11 cellular contexts compared by ENCODE assay signal in genomic region chr1:12172042-12172851, GRCh38. TPM values are rescaled to one million over a fixed set of nuclear protein-coding genes. Genes with fewer than 3 reads are reported as not detected.
DNase-seq lines count a peak whose midpoint lies in the region; ATAC-seq and TF ChIP-seq lines count a peak whose summit lies in the region.
"Had no signal": no experiment of that assay in that cellular context is flagged by ENCODE, and none has a peak within 500 bp of the region (broad histone marks: within the 10 kb centered on the region; RNA-seq: fewer than 3 reads in every experiment).

No MANE protein-coding gene starts in this region.

- no peaks in the 10 kb centered on the region for H3K36me3 ChIP-seq in adrenal gland (replicated peaks in 1 of 2)

- no peak for TF ChIP-seq POLR2A in adrenal gland (IDR thresholded peaks at IDR 0.05)

- H3K27ac Mint-ChIP-seq in natural killer cell treated with Interleukin-12 subunit alpha and Interleukin-12 subunit beta and Interleukin-15 and Interleukin-18, amount 100 ng/mL, for 72 hours, result peak overlapping the region; percentile 99

- intact Hi-C loops in adrenal gland (cut with DNase I), result no loop called here

- no peak for TF ChIP-seq CTCF in adrenal gland (IDR thresholded peaks at IDR 0.05)

- H3K4me3 Mint-ChIP-seq in natural killer cell treated with Interleukin-12 subunit alpha and Interleukin-12 subunit beta and Interleukin-15 and Interleukin-18, amount 100 ng/mL, for 72 hours, result peak overlapping the region; percentile 100
- H3K4me3 Mint-ChIP-seq: neural crest cell had no signal

- peak overlapping the region in 3 of 5 donors; percentile 35 to 88 (median 69) for H3K27ac ChIP-seq in adrenal gland
- H3K27ac ChIP-seq: C4-2B had no signal

- peak in 1 of 2 donors; percentile 7 for ATAC-seq in natural killer cell treated with Interleukin-12 subunit alpha and Interleukin-12 subunit beta and Interleukin-15 and Interleukin-18, amount 100 ng/mL, for 72 hours
- ATAC-seq in HG03097 (IDR thresholded peaks at IDR 0.05; ENCODE audit: low FRiP score, unreplicated experiment) (no peak), GM19324 (IDR thresholded peaks at IDR 0.05; ENCODE audit: low FRiP score, unreplicated experiment) (no peak)

- peaks cover 26% of the 10 kb centered on the region for H3K36me3 Mint-ChIP-seq in natural killer cell treated with Interleukin-12 subunit alpha and Interleukin-12 subunit beta and Interleukin-15 and Interleukin-18, amount 100 ng/mL, for 72 hours

- H3K27me3 ChIP-seq in adrenal gland, result no peaks in the 10 kb centered on the region

- H3K4me3 ChIP-seq in adrenal gland, result no peak overlapping the region

- H3K9me3 Mint-ChIP-seq in natural killer cell treated with Interleukin-12 subunit alpha and Interleukin-12 subunit beta and Interleukin-15 and Interleukin-18, amount 100 ng/mL, for 72 hours, result no peaks in the 10 kb centered on the region
- H3K9me3 Mint-ChIP-seq: neural crest cell had no signal

- peaks cover 3 to 64% of the 10 kb centered on the region in 2 donors for H3K4me1 ChIP-seq in adrenal gland (replicated peaks in 1 of 2)

- 70 to 85% (median 76%) methylated on average over 8 to 14 of the region's 14 CpGs for WGBS in adrenal gland, 4 donors

- peaks cover 75 to 81% of the 10 kb centered on the region in 2 donors for H3K4me1 Mint-ChIP-seq in natural killer cell treated with Interleukin-12 subunit alpha and Interleukin-12 subunit beta and Interleukin-15 and Interleukin-18, amount 100 ng/mL, for 72 hours (ENCODE audit: low read depth in 2 of 2)

- peak; percentile 34 for DNase-seq in stimulated activated CD4-positive, alpha-beta T cell treated with anti-CD3 and anti-CD28 coated beads, Interleukin-4, amount 100 ng/mL, for 24 hours
- DNase-seq in stimulated activated CD4-positive, alpha-beta T cell treated with anti-CD3 and anti-CD28 coated beads, Interleukin-12 subunit alpha, Interleukin-12 subunit beta, amount 100 ng/mL, for 4 hours, result no peak
- DNase-seq in adrenal gland (no peak), hepatic stellate cell (ENCODE audit: low spot score) (no peak), SHP77 (lab: John Stamatoyannopoulos, UW) (no peak)
- DNase-seq in natural killer cell treated with Interleukin-12 subunit alpha and Interleukin-12 subunit beta and Interleukin-15 and Interleukin-18, amount 100 ng/mL, for 72 hours (ENCODE audit: low spot score), result no peak
- DNase-seq: dermis blood vessel endothelial cell had no signal

- H3K9me3 ChIP-seq in adrenal gland (replicated peaks in 1 of 3), result no peaks in the 10 kb centered on the region

- H3K27me3 Mint-ChIP-seq in natural killer cell treated with Interleukin-12 subunit alpha and Interleukin-12 subunit beta and Interleukin-15 and Interleukin-18, amount 100 ng/mL, for 72 hours, result no peaks in the 10 kb centered on the region

RNA-seq across cellular contexts. Expression of gene TNFRSF1B, which starts 5.5 kb away (rescaled TPM):
- 10 to 100 TPM; 14.6 to 58.3 (median 36.8) TPM for total RNA-seq in adrenal gland
- polyA plus RNA-seq in adrenal gland, result 10 to 100 TPM in 2 of 3 donors, 1 to 10 TPM in 1; 7.7 to 11.7 (median 10.7) TPM
- total RNA-seq in natural killer cell treated with Interleukin-12 subunit alpha and Interleukin-12 subunit beta and Interleukin-15 and Interleukin-18, amount 100 ng/mL, for 72 hours, result 100 to 1,000 TPM; 452 to 479 TPM

RNA-seq across cellular contexts. Expression of gene VPS13D, which starts 57.6 kb away (rescaled TPM):
- 10 to 100 TPM; 33.2 to 62.3 (median 43.8) TPM for total RNA-seq in adrenal gland
- 10 to 100 TPM; 17.0 to 23.3 (median 23.2) TPM for polyA plus RNA-seq in adrenal gland
- 10 to 100 TPM; 41.8 to 71.7 TPM for total RNA-seq in natural killer cell treated with Interleukin-12 subunit alpha and Interleukin-12 subunit beta and Interleukin-15 and Interleukin-18, amount 100 ng/mL, for 72 hours

Comparison
In these comparisons a context has a peak if more than half of its experiments do, and no peak if none do; other contexts are left out.
1. RNA of gene TNFRSF1B, which starts 5.5 kb away (total RNA-seq): 452 to 479 TPM in natural killer cell treated with Interleukin-12 subunit alpha and Interleukin-12 subunit beta and Interleukin-15 and Interleukin-18, amount 100 ng/mL, for 72 hours; 14.6 to 58.3 TPM in adrenal gland; every median in the first group is over 4 times any median in the second.